In the genomic region with DNA sequence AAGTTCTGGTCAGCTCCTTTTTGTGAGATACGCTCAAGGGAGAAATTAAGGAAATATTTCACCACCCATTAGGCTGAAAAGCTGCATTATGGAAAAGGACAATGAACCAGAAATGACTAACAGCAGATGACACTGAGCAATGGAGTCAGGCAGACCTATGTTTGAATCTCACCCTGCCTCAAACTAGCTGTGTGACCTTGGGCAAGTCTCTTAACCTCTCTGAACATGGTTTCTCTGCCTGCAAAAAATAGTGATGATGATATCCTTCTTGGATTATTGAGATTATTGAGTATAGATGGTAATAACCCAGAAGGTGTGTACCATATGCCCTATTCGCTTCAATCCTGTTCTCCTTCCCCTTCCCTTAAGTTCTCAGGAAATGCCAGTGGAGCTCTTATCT, we compare ENCODE assay signal across 1 cellular context.
TF ChIP-seq lines count a peak whose summit lies in the region.

No MANE protein-coding gene starts in this region.

TF ChIP-seq in K562, 482 proteins besides CTCF, POLR2A, EP300 and RAD21 (continued from another document):
- TF ChIP-seq, protein P1, sequence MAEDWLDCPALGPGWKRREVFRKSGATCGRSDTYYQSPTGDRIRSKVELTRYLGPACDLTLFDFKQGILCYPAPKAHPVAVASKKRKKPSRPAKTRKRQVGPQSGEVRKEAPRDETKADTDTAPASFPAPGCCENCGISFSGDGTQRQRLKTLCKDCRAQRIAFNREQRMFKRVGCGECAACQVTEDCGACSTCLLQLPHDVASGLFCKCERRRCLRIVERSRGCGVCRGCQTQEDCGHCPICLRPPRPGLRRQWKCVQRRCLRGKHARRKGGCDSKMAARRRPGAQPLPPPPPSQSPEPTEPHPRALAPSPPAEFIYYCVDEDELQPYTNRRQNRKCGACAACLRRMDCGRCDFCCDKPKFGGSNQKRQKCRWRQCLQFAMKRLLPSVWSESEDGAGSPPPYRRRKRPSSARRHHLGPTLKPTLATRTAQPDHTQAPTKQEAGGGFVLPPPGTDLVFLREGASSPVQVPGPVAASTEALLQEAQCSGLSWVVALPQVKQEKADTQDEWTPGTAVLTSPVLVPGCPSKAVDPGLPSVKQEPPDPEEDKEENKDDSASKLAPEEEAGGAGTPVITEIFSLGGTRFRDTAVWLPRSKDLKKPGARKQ (CRISPR knock-in tag; IDR thresholded peaks at IDR 0.05): no peak
- TF ChIP-seq PREB (CRISPR knock-in tag; IDR thresholded peaks at IDR 0.05) (no peak), GTF2B (IDR thresholded peaks at IDR 0.05; ENCODE audit: extremely low read depth, insufficient read length) (no peak), RBM25 (IDR thresholded peaks at IDR 0.05; ENCODE audit: low read depth, low read length, severe bottlenecking) (peak; percentile 87), PRPF4 (IDR thresholded peaks at IDR 0.05; ENCODE audit: insufficient read depth, low read depth, low read length, poor library complexity, severe bottlenecking) (no peak), PHF21A (IDR thresholded peaks at IDR 0.05; ENCODE audit: borderline replicate concordance, low read depth) (no peak), ZFP36 (IDR thresholded peaks at IDR 0.05; ENCODE audit: low read depth, low read length, partially characterized antibody) (peak; percentile 62), RBM14 (IDR thresholded peaks at IDR 0.05; ENCODE audit: borderline replicate concordance, insufficient read depth, low read depth, low read length) (no peak), EP400 (IDR thresholded peaks at IDR 0.05) (no peak), POLR2G (IDR thresholded peaks at IDR 0.05; ENCODE audit: low read depth, low read length) (no peak), JUND (IDR thresholded peaks at IDR 0.05; ENCODE audit: borderline replicate concordance, low read depth, low read length) (no peak), JUND (tag; IDR thresholded peaks at IDR 0.05; ENCODE audit: borderline replicate concordance, low read depth, low read length) (no peak), OTX1 (CRISPR knock-in tag; IDR thresholded peaks at IDR 0.05) (no peak), KDM4B (IDR thresholded peaks at IDR 0.05; ENCODE audit: borderline replicate concordance in 2 of 2, low read depth in 1 of 2) (no peak), ZNF143 (CRISPR knock-in tag; IDR thresholded peaks at IDR 0.05) (no peak), BCOR (IDR thresholded peaks at IDR 0.05) (peak; percentile 65; the same call in 1 of the 2 replicates), ZBED1 (IDR thresholded peaks at IDR 0.05) (no peak), PTBP1 (IDR thresholded peaks at IDR 0.05; ENCODE audit: low read depth, low read length) (no peak), THRAP3 (IDR thresholded peaks at IDR 0.05; ENCODE audit: borderline replicate concordance) (no peak), ZNF444 (CRISPR knock-in tag; IDR thresholded peaks at IDR 0.05) (no peak)
- TF ChIP-seq, protein P2, sequence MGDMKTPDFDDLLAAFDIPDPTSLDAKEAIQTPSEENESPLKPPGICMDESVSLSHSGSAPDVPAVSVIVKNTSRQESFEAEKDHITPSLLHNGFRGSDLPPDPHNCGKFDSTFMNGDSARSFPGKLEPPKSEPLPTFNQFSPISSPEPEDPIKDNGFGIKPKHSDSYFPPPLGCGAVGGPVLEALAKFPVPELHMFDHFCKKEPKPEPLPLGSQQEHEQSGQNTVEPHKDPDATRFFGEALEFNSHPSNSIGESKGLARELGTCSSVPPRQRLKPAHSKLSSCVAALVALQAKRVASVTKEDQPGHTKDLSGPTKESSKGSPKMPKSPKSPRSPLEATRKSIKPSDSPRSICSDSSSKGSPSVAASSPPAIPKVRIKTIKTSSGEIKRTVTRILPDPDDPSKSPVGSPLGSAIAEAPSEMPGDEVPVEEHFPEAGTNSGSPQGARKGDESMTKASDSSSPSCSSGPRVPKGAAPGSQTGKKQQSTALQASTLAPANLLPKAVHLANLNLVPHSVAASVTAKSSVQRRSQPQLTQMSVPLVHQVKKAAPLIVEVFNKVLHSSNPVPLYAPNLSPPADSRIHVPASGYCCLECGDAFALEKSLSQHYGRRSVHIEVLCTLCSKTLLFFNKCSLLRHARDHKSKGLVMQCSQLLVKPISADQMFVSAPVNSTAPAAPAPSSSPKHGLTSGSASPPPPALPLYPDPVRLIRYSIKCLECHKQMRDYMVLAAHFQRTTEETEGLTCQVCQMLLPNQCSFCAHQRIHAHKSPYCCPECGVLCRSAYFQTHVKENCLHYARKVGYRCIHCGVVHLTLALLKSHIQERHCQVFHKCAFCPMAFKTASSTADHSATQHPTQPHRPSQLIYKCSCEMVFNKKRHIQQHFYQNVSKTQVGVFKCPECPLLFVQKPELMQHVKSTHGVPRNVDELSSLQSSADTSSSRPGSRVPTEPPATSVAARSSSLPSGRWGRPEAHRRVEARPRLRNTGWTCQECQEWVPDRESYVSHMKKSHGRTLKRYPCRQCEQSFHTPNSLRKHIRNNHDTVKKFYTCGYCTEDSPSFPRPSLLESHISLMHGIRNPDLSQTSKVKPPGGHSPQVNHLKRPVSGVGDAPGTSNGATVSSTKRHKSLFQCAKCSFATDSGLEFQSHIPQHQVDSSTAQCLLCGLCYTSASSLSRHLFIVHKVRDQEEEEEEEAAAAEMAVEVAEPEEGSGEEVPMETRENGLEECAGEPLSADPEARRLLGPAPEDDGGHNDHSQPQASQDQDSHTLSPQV (IDR thresholded peaks at IDR 0.05): no peak
- TF ChIP-seq, protein P3, sequence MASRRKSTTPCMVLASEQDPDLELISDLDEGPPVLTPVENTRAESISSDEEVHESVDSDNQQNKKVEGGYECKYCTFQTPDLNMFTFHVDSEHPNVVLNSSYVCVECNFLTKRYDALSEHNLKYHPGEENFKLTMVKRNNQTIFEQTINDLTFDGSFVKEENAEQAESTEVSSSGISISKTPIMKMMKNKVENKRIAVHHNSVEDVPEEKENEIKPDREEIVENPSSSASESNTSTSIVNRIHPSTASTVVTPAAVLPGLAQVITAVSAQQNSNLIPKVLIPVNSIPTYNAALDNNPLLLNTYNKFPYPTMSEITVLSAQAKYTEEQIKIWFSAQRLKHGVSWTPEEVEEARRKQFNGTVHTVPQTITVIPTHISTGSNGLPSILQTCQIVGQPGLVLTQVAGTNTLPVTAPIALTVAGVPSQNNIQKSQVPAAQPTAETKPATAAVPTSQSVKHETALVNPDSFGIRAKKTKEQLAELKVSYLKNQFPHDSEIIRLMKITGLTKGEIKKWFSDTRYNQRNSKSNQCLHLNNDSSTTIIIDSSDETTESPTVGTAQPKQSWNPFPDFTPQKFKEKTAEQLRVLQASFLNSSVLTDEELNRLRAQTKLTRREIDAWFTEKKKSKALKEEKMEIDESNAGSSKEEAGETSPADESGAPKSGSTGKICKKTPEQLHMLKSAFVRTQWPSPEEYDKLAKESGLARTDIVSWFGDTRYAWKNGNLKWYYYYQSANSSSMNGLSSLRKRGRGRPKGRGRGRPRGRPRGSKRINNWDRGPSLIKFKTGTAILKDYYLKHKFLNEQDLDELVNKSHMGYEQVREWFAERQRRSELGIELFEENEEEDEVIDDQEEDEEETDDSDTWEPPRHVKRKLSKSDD (conservative IDR thresholded peaks at IDR 0.05; ENCODE audit: low read length): no peak
- TF ChIP-seq, protein P4, sequence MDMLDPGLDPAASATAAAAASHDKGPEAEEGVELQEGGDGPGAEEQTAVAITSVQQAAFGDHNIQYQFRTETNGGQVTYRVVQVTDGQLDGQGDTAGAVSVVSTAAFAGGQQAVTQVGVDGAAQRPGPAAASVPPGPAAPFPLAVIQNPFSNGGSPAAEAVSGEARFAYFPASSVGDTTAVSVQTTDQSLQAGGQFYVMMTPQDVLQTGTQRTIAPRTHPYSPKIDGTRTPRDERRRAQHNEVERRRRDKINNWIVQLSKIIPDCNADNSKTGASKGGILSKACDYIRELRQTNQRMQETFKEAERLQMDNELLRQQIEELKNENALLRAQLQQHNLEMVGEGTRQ (CRISPR knock-in tag; IDR thresholded peaks at IDR 0.05): no peak
TF ChIP-seq in K562: peak in this region for 3.
